6 cellular contexts compared by ENCODE assay signal in genomic region chr16:67865318-67865717, GRCh38. TPM values are rescaled to one million over a fixed set of nuclear protein-coding genes. Genes with fewer than 3 reads are reported as not detected.
A peak's percentile ranks its signal among the peaks of the same experiment; 100 is the strongest.
DNase-seq lines count a peak whose midpoint lies in the region; ATAC-seq and TF ChIP-seq lines count a peak whose summit lies in the region.

No MANE protein-coding gene starts in this region.

- H3K36me3 ChIP-seq in GM06990 (ENCODE audit: control insufficient read depth, insufficient read depth, low read length): peaks cover 13% of the 10 kb centered on the region

- TF ChIP-seq CTCF in GM06990 (IDR thresholded peaks at IDR 0.05; ENCODE audit: insufficient read depth, low read length, poor library complexity, severe bottlenecking): peak; percentile 54

- H3K27me3 ChIP-seq in GM06990 (replicated peaks; ENCODE audit: control insufficient read depth, insufficient read depth, low read length): no peaks in the 10 kb centered on the region

- DNase-seq in GM06990 (ENCODE audit: extremely low read depth, insufficient read length) (no peak), RKO (ENCODE audit: low spot score) (peak; percentile 75), left lobe of liver (ENCODE audit: low spot score) (no peak)
- no peak for DNase-seq in NK-92 treated with Interleukin-12 subunit alpha and Interleukin-12 subunit beta, amount 100 ng/mL, for 24 hours (lab: John Stamatoyannopoulos, UW)

- ATAC-seq in left lobe of liver: peak; percentile 89
- ATAC-seq in GM18861 (IDR thresholded peaks at IDR 0.05; ENCODE audit: unreplicated experiment): no peak
- ATAC-seq in GM19467 (IDR thresholded peaks at IDR 0.05; ENCODE audit: unreplicated experiment): no peak

- H3K4me3 ChIP-seq in GM06990 (replicated peaks; ENCODE audit: low read depth, low read length): no peak overlapping the region

RNA-seq across cellular contexts. Expression of gene EDC4, which starts 7.5 kb away (rescaled TPM):
- total RNA-seq in left lobe of liver: 22.1 TPM

RNA-seq across cellular contexts. Expression of gene CENPT, which starts 17.8 kb away (rescaled TPM):
- 23.1 TPM for total RNA-seq in left lobe of liver

RNA-seq across cellular contexts. Expression of gene NUTF2, which starts 18.6 kb away (rescaled TPM):
- total RNA-seq in left lobe of liver: 23.2 TPM

RNA-seq across cellular contexts. Expression of gene NRN1L, which starts 19.4 kb away (rescaled TPM):
- 0.88 TPM for total RNA-seq in left lobe of liver

RNA-seq across cellular contexts. Expression of gene THAP11, which starts 23.2 kb away (rescaled TPM):
- total RNA-seq in left lobe of liver: 12.8 TPM
